In the genomic region with DNA sequence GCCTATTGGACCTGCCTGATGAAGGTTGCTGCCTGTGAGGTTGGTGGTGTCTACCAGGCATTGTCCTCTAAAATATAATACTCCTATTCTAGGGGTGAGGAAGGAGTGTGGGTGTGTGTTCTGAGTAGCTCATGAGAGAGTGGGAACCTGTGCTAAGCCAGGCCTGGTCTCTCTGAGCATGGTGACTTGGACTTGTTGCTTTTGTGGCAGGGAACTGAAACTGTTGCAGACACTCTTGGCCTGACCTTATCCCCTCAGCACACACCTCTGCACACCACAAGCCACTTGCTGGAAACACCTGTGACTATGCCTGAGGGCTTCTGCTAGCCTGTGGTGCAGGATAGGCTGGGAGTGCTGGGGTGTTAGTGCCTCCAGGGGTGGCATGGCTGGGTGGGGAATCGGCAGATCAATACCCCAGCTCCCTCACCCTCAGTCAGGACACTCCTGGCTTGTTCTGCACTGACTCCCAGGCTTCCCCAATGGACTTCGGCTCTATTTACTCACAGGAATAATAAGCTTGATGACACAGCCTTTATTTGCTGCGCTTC, we compare ENCODE assay signal across 1 cellular context.
TF ChIP-seq lines count a peak whose summit lies in the region.

No MANE protein-coding gene starts in this region.

TF ChIP-seq in GM23338, 12 proteins besides CTCF, POLR2A, EP300 and RAD21 (continued from another document):
- TF ChIP-seq, protein P1, sequence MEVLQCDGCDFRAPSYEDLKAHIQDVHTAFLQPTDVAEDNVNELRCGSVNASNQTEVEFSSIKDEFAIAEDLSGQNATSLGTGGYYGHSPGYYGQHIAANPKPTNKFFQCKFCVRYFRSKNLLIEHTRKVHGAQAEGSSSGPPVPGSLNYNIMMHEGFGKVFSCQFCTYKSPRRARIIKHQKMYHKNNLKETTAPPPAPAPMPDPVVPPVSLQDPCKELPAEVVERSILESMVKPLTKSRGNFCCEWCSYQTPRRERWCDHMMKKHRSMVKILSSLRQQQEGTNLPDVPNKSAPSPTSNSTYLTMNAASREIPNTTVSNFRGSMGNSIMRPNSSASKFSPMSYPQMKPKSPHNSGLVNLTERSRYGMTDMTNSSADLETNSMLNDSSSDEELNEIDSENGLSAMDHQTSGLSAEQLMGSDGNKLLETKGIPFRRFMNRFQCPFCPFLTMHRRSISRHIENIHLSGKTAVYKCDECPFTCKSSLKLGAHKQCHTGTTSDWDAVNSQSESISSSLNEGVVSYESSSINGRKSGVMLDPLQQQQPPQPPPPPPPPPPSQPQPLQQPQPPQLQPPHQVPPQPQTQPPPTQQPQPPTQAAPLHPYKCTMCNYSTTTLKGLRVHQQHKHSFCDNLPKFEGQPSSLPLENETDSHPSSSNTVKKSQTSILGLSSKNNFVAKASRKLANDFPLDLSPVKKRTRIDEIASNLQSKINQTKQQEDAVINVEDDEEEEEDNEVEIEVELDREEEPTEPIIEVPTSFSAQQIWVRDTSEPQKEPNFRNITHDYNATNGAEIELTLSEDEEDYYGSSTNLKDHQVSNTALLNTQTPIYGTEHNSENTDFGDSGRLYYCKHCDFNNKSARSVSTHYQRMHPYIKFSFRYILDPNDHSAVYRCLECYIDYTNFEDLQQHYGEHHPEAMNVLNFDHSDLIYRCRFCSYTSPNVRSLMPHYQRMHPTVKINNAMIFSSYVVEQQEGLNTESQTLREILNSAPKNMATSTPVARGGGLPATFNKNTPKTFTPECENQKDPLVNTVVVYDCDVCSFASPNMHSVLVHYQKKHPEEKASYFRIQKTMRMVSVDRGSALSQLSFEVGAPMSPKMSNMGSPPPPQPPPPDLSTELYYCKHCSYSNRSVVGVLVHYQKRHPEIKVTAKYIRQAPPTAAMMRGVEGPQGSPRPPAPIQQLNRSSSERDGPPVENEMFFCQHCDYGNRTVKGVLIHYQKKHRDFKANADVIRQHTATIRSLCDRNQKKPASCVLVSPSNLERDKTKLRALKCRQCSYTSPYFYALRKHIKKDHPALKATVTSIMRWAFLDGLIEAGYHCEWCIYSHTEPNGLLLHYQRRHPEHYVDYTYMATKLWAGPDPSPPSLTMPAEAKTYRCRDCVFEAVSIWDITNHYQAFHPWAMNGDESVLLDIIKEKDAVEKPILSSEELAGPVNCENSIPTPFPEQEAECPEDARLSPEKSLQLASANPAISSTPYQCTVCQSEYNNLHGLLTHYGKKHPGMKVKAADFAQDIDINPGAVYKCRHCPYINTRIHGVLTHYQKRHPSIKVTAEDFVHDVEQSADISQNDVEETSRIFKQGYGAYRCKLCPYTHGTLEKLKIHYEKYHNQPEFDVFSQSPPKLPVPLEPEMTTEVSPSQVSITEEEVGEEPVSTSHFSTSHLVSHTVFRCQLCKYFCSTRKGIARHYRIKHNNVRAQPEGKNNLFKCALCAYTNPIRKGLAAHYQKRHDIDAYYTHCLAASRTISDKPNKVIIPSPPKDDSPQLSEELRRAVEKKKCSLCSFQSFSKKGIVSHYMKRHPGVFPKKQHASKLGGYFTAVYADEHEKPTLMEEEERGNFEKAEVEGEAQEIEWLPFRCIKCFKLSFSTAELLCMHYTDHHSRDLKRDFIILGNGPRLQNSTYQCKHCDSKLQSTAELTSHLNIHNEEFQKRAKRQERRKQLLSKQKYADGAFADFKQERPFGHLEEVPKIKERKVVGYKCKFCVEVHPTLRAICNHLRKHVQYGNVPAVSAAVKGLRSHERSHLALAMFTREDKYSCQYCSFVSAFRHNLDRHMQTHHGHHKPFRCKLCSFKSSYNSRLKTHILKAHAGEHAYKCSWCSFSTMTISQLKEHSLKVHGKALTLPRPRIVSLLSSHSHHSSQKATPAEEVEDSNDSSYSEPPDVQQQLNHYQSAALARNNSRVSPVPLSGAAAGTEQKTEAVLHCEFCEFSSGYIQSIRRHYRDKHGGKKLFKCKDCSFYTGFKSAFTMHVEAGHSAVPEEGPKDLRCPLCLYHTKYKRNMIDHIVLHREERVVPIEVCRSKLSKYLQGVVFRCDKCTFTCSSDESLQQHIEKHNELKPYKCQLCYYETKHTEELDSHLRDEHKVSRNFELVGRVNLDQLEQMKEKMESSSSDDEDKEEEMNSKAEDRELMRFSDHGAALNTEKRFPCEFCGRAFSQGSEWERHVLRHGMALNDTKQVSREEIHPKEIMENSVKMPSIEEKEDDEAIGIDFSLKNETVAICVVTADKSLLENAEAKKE (CRISPR knock-in tag; IDR thresholded peaks at IDR 0.05) = no peak
- TF ChIP-seq, protein P2, sequence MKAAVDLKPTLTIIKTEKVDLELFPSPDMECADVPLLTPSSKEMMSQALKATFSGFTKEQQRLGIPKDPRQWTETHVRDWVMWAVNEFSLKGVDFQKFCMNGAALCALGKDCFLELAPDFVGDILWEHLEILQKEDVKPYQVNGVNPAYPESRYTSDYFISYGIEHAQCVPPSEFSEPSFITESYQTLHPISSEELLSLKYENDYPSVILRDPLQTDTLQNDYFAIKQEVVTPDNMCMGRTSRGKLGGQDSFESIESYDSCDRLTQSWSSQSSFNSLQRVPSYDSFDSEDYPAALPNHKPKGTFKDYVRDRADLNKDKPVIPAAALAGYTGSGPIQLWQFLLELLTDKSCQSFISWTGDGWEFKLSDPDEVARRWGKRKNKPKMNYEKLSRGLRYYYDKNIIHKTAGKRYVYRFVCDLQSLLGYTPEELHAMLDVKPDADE (IDR thresholded peaks at IDR 0.05) = no peak
- no peak for TF ChIP-seq NANOG (IDR thresholded peaks at IDR 0.05; ENCODE audit: borderline replicate concordance)
- TF ChIP-seq EZH2 (IDR thresholded peaks at IDR 0.05; ENCODE audit: low read depth, unreplicated experiment) = no peak
- TF ChIP-seq EZH2phosphoT487 (IDR thresholded peaks at IDR 0.05; ENCODE audit: unreplicated experiment) = no peak
- TF ChIP-seq ZNF331 (CRISPR knock-in tag; IDR thresholded peaks at IDR 0.05; ENCODE audit: low read depth) = no peak
- no peak for TF ChIP-seq POLR2AphosphoS5 (IDR thresholded peaks at IDR 0.05; ENCODE audit: low read depth)
- TF ChIP-seq STAT1 (IDR thresholded peaks at IDR 0.05; ENCODE audit: unreplicated experiment) = no peak
